ENCODE assay signal across 10 cellular contexts in the genomic region with DNA sequence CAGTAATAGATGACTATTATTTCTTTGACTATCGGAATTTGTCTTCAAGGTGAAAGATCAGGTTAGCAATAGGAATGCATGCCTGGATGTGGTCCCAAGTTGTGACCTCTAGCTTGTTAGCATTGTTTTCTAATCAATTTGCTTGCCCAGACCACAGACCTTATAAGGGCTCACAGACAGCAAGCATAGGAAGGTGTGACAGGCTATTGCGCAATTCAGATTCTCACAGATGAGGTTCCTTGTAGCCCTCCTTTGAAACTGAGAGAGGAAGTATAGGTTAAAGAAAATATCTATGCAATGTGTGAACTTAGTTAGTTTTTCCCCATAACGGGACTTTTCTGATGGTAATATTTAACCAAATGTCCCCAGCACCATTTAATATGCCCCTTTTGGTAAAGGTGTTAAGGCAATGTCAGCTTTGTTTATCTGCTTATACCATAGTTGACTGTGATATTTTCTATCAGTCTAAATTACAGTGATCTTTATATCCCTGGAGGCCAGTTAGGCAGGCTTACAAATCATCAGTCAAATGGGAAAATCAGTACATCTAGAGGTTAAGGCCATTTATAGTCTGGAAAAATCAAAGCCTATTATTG.
DNase-seq lines count a peak whose midpoint lies in the region; ATAC-seq, FAIRE-seq and TF ChIP-seq lines count a peak whose summit lies in the region.
"Had no signal": no experiment of that assay in that cellular context is flagged by ENCODE, and none has a peak within 500 bp of the region (broad histone marks: within the 10 kb centered on the region; RNA-seq: fewer than 3 reads in every experiment).

No MANE protein-coding gene starts in this region.

- H3K4me3 ChIP-seq in HCT116 (replicated peaks in 1 of 2; ENCODE audit: low read depth in 1 of 2, low read length in 2 of 2) (no peak overlapping the region), hepatocyte (no peak overlapping the region)

- H2AFZ ChIP-seq in HCT116 (ENCODE audit: low read depth, low read length, poor library complexity, severe bottlenecking) (no peak overlapping the region), hepatocyte (no peak overlapping the region)

- no peak for TF ChIP-seq RAD21 in HCT116 (IDR thresholded peaks at IDR 0.05; ENCODE audit: low read depth)

- CTCF ChIA-PET in HCT116 (lab: Charles Lee) = interaction anchor here (1.2 kb wide), 1 partner anchor 23 kb away, joined by 3 read pairs; no protein-coding TSS in a partner anchor

- H3K4me2 ChIP-seq in HCT116 (ENCODE audit: low read length) (no peak overlapping the region), hepatocyte (no peak overlapping the region)

- RAD21 ChIA-PET in HCT116 (lab: Charles Lee; ENCODE audit: low non-redundant PET in 1 of 2, low total read pairs in 2 of 2, uncharacterized antibody in 2 of 2, unreplicated experiment in 2 of 2) = no interaction called here

- FAIRE-seq in HTR-8/SVneo (lab: Jason Lieb, UNC) = peak; percentile 13
- FAIRE-seq in RCC 7860 (lab: Jason Lieb, UNC) = no peak

- DNase-seq in HCT116 (ENCODE audit: low read depth, low spot score) (no peak), HTR-8/SVneo (ENCODE audit: insufficient read length, low spot score) (no peak), hepatocyte (ENCODE audit: low spot score) (peak; percentile 27), RCC 7860 (ENCODE audit: low spot score) (no peak), SW 1271 (lab: John Stamatoyannopoulos, UW) (no peak), occipital lobe (lab: John Stamatoyannopoulos, UW) (no peak)
- no peak for DNase-seq in activated T-cell treated with anti-CD3 and anti-CD28 coated beads, Interleukin-2, amount 50 U/mL, for 48 hours
- DNase-seq: NCI-H510A treated with DMSO at 0.1 percent for 48 hours; stimulated activated CD4-positive, alpha-beta T cell treated with anti-CD3 and anti-CD28 coated beads, Interleukin-12 subunit alpha, Interleukin-12 subunit beta, amount 100 ng/mL, for 4 hours had no signal

- TF ChIP-seq CTCF in HCT116 (IDR thresholded peaks at IDR 0.05 in 2 of 3, conservative IDR thresholded peaks at IDR 0.05 in 1 of 3; ENCODE audit: borderline replicate concordance in 1 of 3, insufficient read depth in 1 of 3, low read depth in 2 of 3, low read length in 2 of 3) (no peak), hepatocyte (IDR thresholded peaks at IDR 0.05; ENCODE audit: poor library complexity) (no peak)

- no peaks in the 10 kb centered on the region for H3K27me3 ChIP-seq in HCT116 (ENCODE audit: insufficient read depth, low read length)
- H3K27me3 ChIP-seq in hepatocyte = no peaks in the 10 kb centered on the region

- WGBS in hepatocyte (ENCODE audit: low lambda C conversion rate, missing lambda C conversion rate) = 88% methylated on average over 3 of the region's 3 CpGs

- TF ChIP-seq POLR2A in HCT116 (IDR thresholded peaks at IDR 0.05; ENCODE audit: borderline replicate concordance, extremely low read depth, insufficient read depth, insufficient read length) = no peak

- intact Hi-C loops in HCT116 (cut with micrococcal nuclease) = no loop called here

- H3K79me2 ChIP-seq in HCT116 (ENCODE audit: insufficient read depth, low read length) = no peaks in the 10 kb centered on the region
- H3K79me2 ChIP-seq in hepatocyte = no peaks in the 10 kb centered on the region

- H3K9me3 ChIP-seq in HCT116 (ENCODE audit: control insufficient read depth in 1 of 2, insufficient read depth in 1 of 2, low read depth in 1 of 2, low read length in 2 of 2) (no peaks in the 10 kb centered on the region), hepatocyte (ENCODE audit: low read depth) (no peaks in the 10 kb centered on the region)

- BruUV-seq in HCT116 (replicated peaks; lab: Mats Ljungman, UMichigan) = no TSS peak

- ATAC-seq in GM18861 (IDR thresholded peaks at IDR 0.05; ENCODE audit: unreplicated experiment) (peak; percentile 98), HCT116 (no peak)

- H3K9me2 ChIP-seq in HCT116 (ENCODE audit: insufficient read depth) (no peaks in the 10 kb centered on the region), hepatocyte (replicated peaks; ENCODE audit: insufficient read depth) (no peaks in the 10 kb centered on the region)

- H4K20me1 ChIP-seq in HCT116 (ENCODE audit: insufficient read depth) (no peaks in the 10 kb centered on the region), hepatocyte (ENCODE audit: insufficient read depth, poor library complexity, severe bottlenecking) (no peaks in the 10 kb centered on the region)

- H3K27ac ChIP-seq in HCT116 (ENCODE audit: low read depth, low read length) (no peak overlapping the region), hepatocyte (no peak overlapping the region)

- no peaks in the 10 kb centered on the region; a peak in 1 of 4 replicates for H3K4me1 ChIP-seq in HCT116 (ENCODE audit: control insufficient read depth in 1 of 2, insufficient read depth in 2 of 2, low read length in 2 of 2)
- no peaks in the 10 kb centered on the region for H3K4me1 ChIP-seq in hepatocyte (ENCODE audit: insufficient read depth)

- POLR2A ChIA-PET in HCT116 (lab: Charles Lee) = no interaction called here

- H3K9ac ChIP-seq in HCT116 (ENCODE audit: low read length) = no peak overlapping the region

- H3K36me3 ChIP-seq in HCT116 (ENCODE audit: control insufficient read depth in 1 of 2, insufficient read depth in 2 of 2, low read length in 2 of 2) (no peaks in the 10 kb centered on the region), hepatocyte (replicated peaks; ENCODE audit: insufficient read depth, low read depth) (no peaks in the 10 kb centered on the region)

TF ChIP-seq in HCT116, 20 proteins besides CTCF, POLR2A, EP300 and RAD21:
- TF ChIP-seq CEBPB (IDR thresholded peaks at IDR 0.05; ENCODE audit: low read depth) (peak; percentile 90), ELF1 (IDR thresholded peaks at IDR 0.05; ENCODE audit: borderline replicate concordance, low read depth) (no peak)
